ENCODE assay signal across 8 cellular contexts in genomic region chr1:226798427-226799411, GRCh38. TPM values are rescaled to one million over a fixed set of nuclear protein-coding genes. Genes with fewer than 3 reads are reported as not detected.
A peak's percentile ranks its signal among the peaks of the same experiment; 100 is the strongest.
DNase-seq lines count a peak whose midpoint lies in the region; ATAC-seq lines count a peak whose summit lies in the region.

No MANE protein-coding gene starts in this region.

- peaks cover 32% of the 10 kb centered on the region for H3K4me1 Mint-ChIP-seq in activated naive CD8-positive, alpha-beta T cell treated with anti-CD3 and anti-CD28 coated beads, Interleukin-2, amount 10 ng/mL, durations not matched to agents 7 days and 5 days

- H3K9me3 Mint-ChIP-seq in activated naive CD8-positive, alpha-beta T cell treated with anti-CD3 and anti-CD28 coated beads, Interleukin-2, amount 10 ng/mL, durations not matched to agents 7 days and 5 days = no peaks in the 10 kb centered on the region

- ATAC-seq in GM21576 (IDR thresholded peaks at IDR 0.05; ENCODE audit: unreplicated experiment) = peak; percentile 72
- ATAC-seq in activated naive CD8-positive, alpha-beta T cell treated with anti-CD3 and anti-CD28 coated beads, Interleukin-2, amount 10 ng/mL, durations not matched to agents 7 days and 5 days (ENCODE audit: low read depth) = peak; percentile 83

- peak overlapping the region; percentile 93 for H3K27ac Mint-ChIP-seq in activated naive CD8-positive, alpha-beta T cell treated with anti-CD3 and anti-CD28 coated beads, Interleukin-2, amount 10 ng/mL, durations not matched to agents 7 days and 5 days

- peak overlapping the region; percentile 71 for H3K4me3 Mint-ChIP-seq in activated naive CD8-positive, alpha-beta T cell treated with anti-CD3 and anti-CD28 coated beads, Interleukin-2, amount 10 ng/mL, durations not matched to agents 7 days and 5 days

- POLR2A ChIA-PET in activated naive CD8-positive, alpha-beta T cell treated with anti-CD3 and anti-CD28 coated beads, Interleukin-2, amount 10 ng/mL, durations not matched to agents 7 days and 5 days (lab: Charles Lee) = interaction anchor here (1.2 to 1.5 kb wide), 2 partner anchors 59 to 61 kb away, joined by 3 to 4 read pairs; partner anchors contain the start of gene ITPKB

- no peaks in the 10 kb centered on the region for H3K36me3 ChIP-seq in H7 (replicated peaks; ENCODE audit: control insufficient read depth, insufficient read depth, low read length)

- peak; percentile 66 for DNase-seq in OCI-M1 (lab: John Stamatoyannopoulos, UW)
- DNase-seq in activated naive CD8-positive, alpha-beta T cell treated with anti-CD3 and anti-CD28 coated beads, Interleukin-2, amount 10 ng/mL, durations not matched to agents 7 days and 5 days = peak; percentile 66
- DNase-seq in stimulated activated CD8-positive, alpha-beta memory T cell treated with anti-CD3 and anti-CD28 coated beads, Interleukin-12 subunit alpha, Interleukin-12 subunit beta, amount 100 ng/mL, for 24 hours (ENCODE audit: extremely low read depth) = peak; percentile 42
- no peak for DNase-seq in cerebellum (ENCODE audit: low spot score)
- DNase-seq in iPS-NIHi11 (ENCODE audit: low spot score) = no peak
- DNase-seq in LoVo (ENCODE audit: low spot score) = no peak
- DNase-seq in H7 = no peak

- no peak overlapping the region for H3K4me3 ChIP-seq in H7 (ENCODE audit: insufficient read depth, low read depth, low read length)

- H3K36me3 Mint-ChIP-seq in activated naive CD8-positive, alpha-beta T cell treated with anti-CD3 and anti-CD28 coated beads, Interleukin-2, amount 10 ng/mL, durations not matched to agents 7 days and 5 days = no peaks in the 10 kb centered on the region

- no peaks in the 10 kb centered on the region; the same call in 1 of the 2 replicates for H3K27me3 ChIP-seq in H7 (ENCODE audit: control insufficient read depth, insufficient read depth, low read length)

- peaks cover 15% of the 10 kb centered on the region for H3K27me3 Mint-ChIP-seq in activated naive CD8-positive, alpha-beta T cell treated with anti-CD3 and anti-CD28 coated beads, Interleukin-2, amount 10 ng/mL, durations not matched to agents 7 days and 5 days

RNA-seq across cellular contexts. Expression of gene ITPKB, which starts 59.6 kb away (rescaled TPM):
- 10 to 100 TPM; 75.3 to 76.9 TPM for total RNA-seq in activated naive CD8-positive, alpha-beta T cell treated with anti-CD3 and anti-CD28 coated beads, Interleukin-2, amount 10 ng/mL, durations not matched to agents 7 days and 5 days
- 13.5 TPM for total RNA-seq in cerebellum
- total RNA-seq in H7 (2014; rRNA removed; shearing (Covaris generic)) = 15.3 and 20.8 TPM in 2 replicates

Comparison
In these comparisons a context has a peak if more than half of its experiments do, and no peak if none do; other contexts are left out.
1. DNase-seq: peak in OCI-M1 (single experiment), activated naive CD8-positive, alpha-beta T cell treated with anti-CD3 and anti-CD28 coated beads, Interleukin-2, amount 10 ng/mL, durations not matched to agents 7 days and 5 days (single experiment) and stimulated activated CD8-positive, alpha-beta memory T cell treated with anti-CD3 and anti-CD28 coated beads, Interleukin-12 subunit alpha, Interleukin-12 subunit beta, amount 100 ng/mL, for 24 hours (single experiment); none in cerebellum (single experiment), iPS-NIHi11 (single experiment), LoVo (single experiment) and H7 (single experiment).